Comparison of ENCODE assay signal across 3 cellular contexts in genomic region chr20:62901891-62902290, GRCh38.
TF ChIP-seq lines count a peak whose summit lies in the region.

No MANE protein-coding gene starts in this region.

TF ChIP-seq in GM23338, 12 proteins besides CTCF, POLR2A, EP300 and RAD21 (continued from another document):
- TF ChIP-seq ZNF331 (CRISPR knock-in tag; IDR thresholded peaks at IDR 0.05; ENCODE audit: low read depth): no peak
- TF ChIP-seq EZH2phosphoT487 (IDR thresholded peaks at IDR 0.05; ENCODE audit: unreplicated experiment): no peak
- TF ChIP-seq STAT1 (IDR thresholded peaks at IDR 0.05; ENCODE audit: unreplicated experiment): no peak
- TF ChIP-seq ETS1 (IDR thresholded peaks at IDR 0.05): no peak

TF ChIP-seq in WTC11, 78 proteins besides CTCF, POLR2A, EP300 and RAD21 (continues in another document):
- TF ChIP-seq MLX (CRISPR knock-in tag; IDR thresholded peaks at IDR 0.05) (no peak), ERG (CRISPR knock-in tag; IDR thresholded peaks at IDR 0.05) (no peak), GABPB1 (CRISPR knock-in tag; IDR thresholded peaks at IDR 0.05) (no peak), IRF2 (CRISPR knock-in tag; IDR thresholded peaks at IDR 0.05; ENCODE audit: borderline replicate concordance, low read depth) (no peak), ZNF425 (CRISPR knock-in tag; conservative IDR thresholded peaks at IDR 0.05) (no peak), CBFB (CRISPR knock-in tag; IDR thresholded peaks at IDR 0.05; ENCODE audit: low read depth) (no peak), ZNF232 (CRISPR knock-in tag; IDR thresholded peaks at IDR 0.05) (no peak), ZNF512 (CRISPR knock-in tag; IDR thresholded peaks at IDR 0.05; ENCODE audit: borderline replicate concordance) (no peak), ZNF281 (CRISPR knock-in tag; IDR thresholded peaks at IDR 0.05) (no peak), ETV6 (CRISPR knock-in tag; IDR thresholded peaks at IDR 0.05) (no peak), TEAD4 (CRISPR knock-in tag; IDR thresholded peaks at IDR 0.05) (no peak)

TF ChIP-seq in SK-N-SH, 30 proteins besides CTCF, POLR2A, EP300 and RAD21 (continued from another document):
- no peak for TF ChIP-seq ZBTB33 (IDR thresholded peaks at IDR 0.05; ENCODE audit: borderline replicate concordance, low read depth)
- no peak for TF ChIP-seq SMC3 (IDR thresholded peaks at IDR 0.05; ENCODE audit: low read depth, low read length)
- no peak for TF ChIP-seq PBX3 (IDR thresholded peaks at IDR 0.05)
TF ChIP-seq in SK-N-SH: peak in this region for 0.
